21 cellular contexts compared by ENCODE assay signal in genomic region chrX:63417649-63418048, GRCh38.
DNase-seq lines count a peak whose midpoint lies in the region; FAIRE-seq and TF ChIP-seq lines count a peak whose summit lies in the region.
"Had no signal": no experiment of that assay in that cellular context is flagged by ENCODE, and none has a peak within 500 bp of the region (broad histone marks: within the 10 kb centered on the region; RNA-seq: fewer than 3 reads in every experiment).

No MANE protein-coding gene starts in this region.

- no peak overlapping the region for H3K4me3 ChIP-seq in Loucy (ENCODE audit: low read length, poor library complexity, severe bottlenecking)
- no peak overlapping the region for H3K4me3 ChIP-seq in kidney (ENCODE audit: low read length in 2 of 2)
- H3K4me3 ChIP-seq: BLaER1, GM12878 had no signal

- intact Hi-C loops in kidney (cut with DNase I) = no loop called here

- H3K9me2 ChIP-seq in Loucy (replicated peaks; ENCODE audit: low read depth, low read length) = no peaks in the 10 kb centered on the region

- peaks cover 9% of the 10 kb centered on the region for H3K4me1 ChIP-seq in Loucy (ENCODE audit: insufficient read depth, low read length, poor library complexity, severe bottlenecking)
- H3K4me1 ChIP-seq in kidney (ENCODE audit: control insufficient read depth in 1 of 2, insufficient read depth in 1 of 2, low read depth in 1 of 2, low read length in 2 of 2) = no peaks in the 10 kb centered on the region
- H3K4me1 ChIP-seq: BE2C, BLaER1 had no signal

- H3F3A ChIP-seq in Loucy (ENCODE audit: low read depth) = no peaks in the 10 kb centered on the region

- no peak overlapping the region for H2AFZ ChIP-seq in Loucy (ENCODE audit: low read length)

- H3K9me3 ChIP-seq in Loucy (ENCODE audit: insufficient read depth, low read depth, low read length) (no peaks in the 10 kb centered on the region), kidney (ENCODE audit: control insufficient read depth in 1 of 2, low read length in 2 of 2) (no peaks in the 10 kb centered on the region)
- H3K9me3 ChIP-seq: BE2C, BLaER1 had no signal

- FAIRE-seq in kidney (lab: Jason Lieb, UNC) = peak; percentile 21
- FAIRE-seq: A204.1, G401.6, GM12878, GM12892, GM19239 had no signal

- H3K27ac ChIP-seq in kidney (ENCODE audit: low read depth in 2 of 2, low read length in 2 of 2) = no peak overlapping the region
- H3K27ac ChIP-seq: BLaER1 had no signal

- H3K9ac ChIP-seq in Loucy (ENCODE audit: low read depth, low read length, poor library complexity, severe bottlenecking) (no peak overlapping the region), kidney (ENCODE audit: low read length in 2 of 2) (no peak overlapping the region)
- H3K9ac ChIP-seq: BLaER1 had no signal

- peak overlapping the region; percentile 53 for H3K4me2 ChIP-seq in Loucy (ENCODE audit: low read depth, low read length, poor library complexity, severe bottlenecking)
- H3K4me2 ChIP-seq: BLaER1 had no signal

- DNase-seq in kidney = no peak
- DNase-seq in NCI-H446 (lab: John Stamatoyannopoulos, UW) = no peak
- DNase-seq in NAMALWA (ENCODE audit: low spot score) = no peak
- no peak for DNase-seq in GM10266 (ENCODE audit: extremely low spot score)
- DNase-seq: 8988T; ACHN; BE2C; C1 segment of cervical spinal cord; CD4-positive, alpha-beta memory T cell; CD4-positive, CD25-positive, alpha-beta regulatory T cell; CD8-positive, alpha-beta memory T cell; COR-L47; DMS79 treated with DMSO at 0.1 percent for 48 hours; GF-D8 had no signal

- H3K36me3 ChIP-seq in Loucy (ENCODE audit: insufficient read depth, low read length) (no peaks in the 10 kb centered on the region), kidney (ENCODE audit: control insufficient read depth in 1 of 2, insufficient read depth in 2 of 2, low read length in 2 of 2) (no peaks in the 10 kb centered on the region)
- H3K36me3 ChIP-seq: BE2C, BLaER1 had no signal

- TF ChIP-seq CTCF in Loucy (conservative IDR thresholded peaks at IDR 0.05; ENCODE audit: low read length) (no peak), kidney (IDR thresholded peaks at IDR 0.05; ENCODE audit: borderline replicate concordance, extremely low read depth, insufficient read depth) (no peak), GM10266 (IDR thresholded peaks at IDR 0.05; ENCODE audit: control insufficient read depth, insufficient read depth, low read depth, missing control alignments) (no peak)

- no peaks in the 10 kb centered on the region for H4K20me1 ChIP-seq in Loucy (ENCODE audit: insufficient read depth, low read length, poor library complexity, severe bottlenecking)
- H4K20me1 ChIP-seq: BLaER1 had no signal

- H3K27me3 ChIP-seq in Loucy (ENCODE audit: insufficient read depth, low read length, poor library complexity, severe bottlenecking) = no peaks in the 10 kb centered on the region
- H3K27me3 ChIP-seq: BE2C, BLaER1 had no signal

- H3K79me2 ChIP-seq in Loucy (ENCODE audit: insufficient read depth, low read length) = no peaks in the 10 kb centered on the region
